10 cellular contexts compared by ENCODE assay signal in genomic region chr1:47508900-47509488, GRCh38.
DNase-seq lines count a peak whose midpoint lies in the region; ATAC-seq and TF ChIP-seq lines count a peak whose summit lies in the region.
"Had no signal": no experiment of that assay in that cellular context is flagged by ENCODE, and none has a peak within 500 bp of the region (broad histone marks: within the 10 kb centered on the region; RNA-seq: fewer than 3 reads in every experiment).

No MANE protein-coding gene starts in this region.

- WGBS in H9 (ENCODE audit: extremely low coverage, insufficient read length, low lambda C conversion rate) = no CpG with 5 or more reads among the region's 12 CpGs

- H3K9me3 Mint-ChIP-seq in H9 = peaks cover 2 to 10% of the 10 kb centered on the region in 2 experiments; a peak in 4 of 5 replicates

- no peak overlapping the region for H3T11ph ChIP-seq in H9 (ENCODE audit: low read length)

- no peak overlapping the region for H4K8ac ChIP-seq in H9 (replicated peaks; ENCODE audit: insufficient read length, low read depth, low read length)

- H3K4me3 ChIP-seq in ACC112 (ENCODE audit: low read depth, low read length) (peak overlapping the region; percentile 69; the same call in 1 of the 2 replicates), dorsolateral prefrontal cortex (peak overlapping the region in 53 of 59 donors; percentile 31 to 73 (median 56)), muscle layer of duodenum (ENCODE audit: low read depth in 1 of 2, low read length in 2 of 2) (peak overlapping the region; percentile 47 to 68)

- no peak for ATAC-seq in HG02885 (IDR thresholded peaks at IDR 0.05; ENCODE audit: poor library complexity, unreplicated experiment)

- H3K4me1 Mint-ChIP-seq in H9 = peaks cover 8 to 10% of the 10 kb centered on the region in 2 experiments; a peak in 3 of 4 replicates

- H2BK12ac ChIP-seq in H9 (ENCODE audit: insufficient read length, low read depth, low read length) = no peak overlapping the region

- H2AK5ac ChIP-seq in H9 (ENCODE audit: insufficient read length, low read length) = no peak overlapping the region

- H2BK120ac ChIP-seq in H9 (ENCODE audit: low read depth, low read length, poor library complexity, severe bottlenecking) = no peak overlapping the region

- H3K18ac ChIP-seq in H9 (ENCODE audit: insufficient read length, low read depth, low read length) = no peak overlapping the region

- H2BK5ac ChIP-seq in H9 (ENCODE audit: insufficient read length, low read length) = no peak overlapping the region

- TF ChIP-seq CTCF in H9 (conservative IDR thresholded peaks at IDR 0.05) (no peak), dorsolateral prefrontal cortex (IDR thresholded peaks at IDR 0.05 in 54 of 56, conservative IDR thresholded peaks at IDR 0.05 in 2 of 56; ENCODE audit: low read depth in 1 of 56, partially characterized antibody in 56 of 56) (no peak)

- H3K4me2 ChIP-seq in H9 (ENCODE audit: insufficient read depth, insufficient read length, low read length) = peak overlapping the region; percentile 77

- H3K27me3 ChIP-seq in ACC112 (ENCODE audit: insufficient read depth, low read length) (peaks cover 74% of the 10 kb centered on the region), H9 (ENCODE audit: insufficient read depth, low read length) (peaks cover 31% of the 10 kb centered on the region), dorsolateral prefrontal cortex (peaks cover 0 to 60% (median 34%) of the 10 kb centered on the region in 45 donors), muscle layer of duodenum (ENCODE audit: low read depth, low read length) (peaks cover 8% of the 10 kb centered on the region)

- no peaks in the 10 kb centered on the region for H4K20me1 ChIP-seq in H9 (ENCODE audit: control insufficient read depth, insufficient read depth, insufficient read length)

- no peaks in the 10 kb centered on the region for H3K79me2 ChIP-seq in ACC112 (ENCODE audit: control insufficient read depth, insufficient read depth, low read length, unreplicated experiment)
- no peaks in the 10 kb centered on the region for H3K79me2 ChIP-seq in H9 (ENCODE audit: insufficient read depth, low read length)

- H3K14ac ChIP-seq in H9 (ENCODE audit: insufficient read depth, low read length) = no peak overlapping the region

- no peak overlapping the region for H3K4ac ChIP-seq in H9 (ENCODE audit: low read depth, low read length)

- H3K9me3 ChIP-seq in H9 (ENCODE audit: control insufficient read depth, low read depth, low read length) (no peaks in the 10 kb centered on the region), muscle layer of duodenum (ENCODE audit: control insufficient read depth in 1 of 2, low read length in 2 of 2) (peaks cover 0 to under 1% of the 10 kb centered on the region in 2 donors)

- H2BK15ac ChIP-seq in H9 (ENCODE audit: low read depth, low read length) = no peak overlapping the region

- H3K4me3 Mint-ChIP-seq in H9 = peak overlapping the region; percentile 59 to 81

- H3K23ac ChIP-seq in H9 (ENCODE audit: insufficient read length, low read depth, low read length) = no peak overlapping the region

- no peaks in the 10 kb centered on the region; a peak in 1 of 7 replicates for H3K36me3 Mint-ChIP-seq in H9 (ENCODE audit: insufficient read depth in 1 of 3, low read depth in 3 of 3)

- no peaks in the 10 kb centered on the region for H3K79me1 ChIP-seq in H9 (ENCODE audit: insufficient read depth, low read depth, low read length, poor library complexity, severe bottlenecking)

- H2AFZ ChIP-seq in ACC112 (ENCODE audit: low read length, unreplicated experiment) = no peak overlapping the region
- no peak overlapping the region for H2AFZ ChIP-seq in H9 (ENCODE audit: low read length)

- no peak overlapping the region for H3K27ac Mint-ChIP-seq in H9

- H4K91ac ChIP-seq in H9 (ENCODE audit: insufficient read length, low read depth, low read length) = no peak overlapping the region

- H3K27me3 Mint-ChIP-seq in H9 (ENCODE audit: low read depth) = peaks cover 97% of the 10 kb centered on the region

- H2BK20ac ChIP-seq in H9 (ENCODE audit: low read depth, low read length, poor library complexity, severe bottlenecking) = no peak overlapping the region

- no peak overlapping the region for H4K5ac ChIP-seq in H9 (ENCODE audit: insufficient read length, low read depth, low read length)

- H3K9ac ChIP-seq in H9 (ENCODE audit: extremely low read depth, insufficient read length, low read length) = no peak overlapping the region

- intact Hi-C loops in dorsolateral prefrontal cortex (cut with DNase I) = no loop called here

- DNase-seq in H9 (no peak), dorsolateral prefrontal cortex (no peak), SKM-1 (lab: John Stamatoyannopoulos, UW; ENCODE audit: unreplicated experiment) (no peak), GOT3 (lab: John Stamatoyannopoulos, UW) (no peak), NCI-H774 (lab: John Stamatoyannopoulos, UW) (no peak)
- DNase-seq: activated CD4-positive, CD25-positive, alpha-beta regulatory T cell treated with anti-CD3 and anti-CD28 coated beads, Interleukin-2, amount 50 U/mL, for 72 hours; MM.1S had no signal

- peaks cover 11% of the 10 kb centered on the region for H3K23me2 ChIP-seq in H9 (ENCODE audit: insufficient read length, low read depth, low read length, poor library complexity, severe bottlenecking)

- H3K56ac ChIP-seq in H9 (ENCODE audit: insufficient read length, low read depth, low read length) = no peak overlapping the region

- H3K4me1 ChIP-seq in ACC112 (ENCODE audit: control insufficient read depth, insufficient read depth, low read length, unreplicated experiment) (peaks cover 7% of the 10 kb centered on the region), H9 (ENCODE audit: insufficient read depth, low read length) (no peaks in the 10 kb centered on the region), muscle layer of duodenum (ENCODE audit: control insufficient read depth in 1 of 2, insufficient read depth in 2 of 2, low read length in 2 of 2) (peaks cover 0 to 11% of the 10 kb centered on the region in 2 donors)

- H3K36me3 ChIP-seq in ACC112 (ENCODE audit: insufficient read depth, low read length) (no peaks in the 10 kb centered on the region), muscle layer of duodenum (ENCODE audit: control insufficient read depth in 1 of 2, insufficient read depth in 2 of 2, low read length in 2 of 2) (no peaks in the 10 kb centered on the region)

- no peak overlapping the region for H3K27ac ChIP-seq in ACC112 (ENCODE audit: low read depth, low read length)
- no peak overlapping the region for H3K27ac ChIP-seq in H9 (ENCODE audit: insufficient read length, low read depth, low read length)
- H3K27ac ChIP-seq in dorsolateral prefrontal cortex = peak overlapping the region in 5 of 59 donors; percentile 30 to 74 (median 64)
- no peak overlapping the region for H3K27ac ChIP-seq in muscle layer of duodenum (ENCODE audit: low read length)
